ENCODE assay signal across 26 cellular contexts in genomic region chr10:120506674-120507073, GRCh38. TPM values are rescaled to one million over a fixed set of nuclear protein-coding genes. Genes with fewer than 3 reads are reported as not detected.
DNase-seq lines count a peak whose midpoint lies in the region; FAIRE-seq and TF ChIP-seq lines count a peak whose summit lies in the region.
"Had no signal": no experiment of that assay in that cellular context is flagged by ENCODE, and none has a peak within 500 bp of the region (broad histone marks: within the 10 kb centered on the region; RNA-seq: fewer than 3 reads in every experiment).

No MANE protein-coding gene starts in this region.

- H3K4me1 ChIP-seq in breast epithelium (no peaks in the 10 kb centered on the region), mammary epithelial cell (ENCODE audit: insufficient read depth, low read length) (peaks cover 71% of the 10 kb centered on the region), left ventricle myocardium inferior (no peaks in the 10 kb centered on the region)
- H3K4me1 ChIP-seq: gastrocnemius medialis, thyroid gland had no signal

- peaks cover 83% of the 10 kb centered on the region for H3K4me1 Mint-ChIP-seq in MCF 10A (ENCODE audit: insufficient read depth, unreplicated experiment)
- H3K4me1 Mint-ChIP-seq: neural crest cell; stimulated activated naive CD8-positive, alpha-beta T cell treated with anti-CD3 and anti-CD28 coated beads, Interleukin-15, amount 100 ng/mL, for 72 hours had no signal

- H4K20me1 ChIP-seq in mammary epithelial cell (ENCODE audit: insufficient read depth, low read length) = no peaks in the 10 kb centered on the region
- H4K20me1 ChIP-seq: BLaER1 had no signal

- no peak overlapping the region for H3K9ac ChIP-seq in mammary epithelial cell (ENCODE audit: insufficient read depth, low read length)
- H3K9ac ChIP-seq: BLaER1 had no signal

- peak overlapping the region; percentile 12 for H3K4me3 Mint-ChIP-seq in MCF 10A (ENCODE audit: unreplicated experiment)
- H3K4me3 Mint-ChIP-seq: activated CD4-positive, alpha-beta T cell treated with anti-CD3 and anti-CD28 coated beads, Interleukin-2, amount 10 ng/mL, durations not matched to agents 7 days and 5 days; neural crest cell; stimulated activated naive CD8-positive, alpha-beta T cell treated with anti-CD3 and anti-CD28 coated beads, Interleukin-15, amount 100 ng/mL, for 72 hours had no signal

- DNase-seq in MCF 10A (ENCODE audit: unreplicated experiment) (peak; percentile 79), breast epithelium (ENCODE audit: low spot score in 2 of 2) (no peak), mammary epithelial cell (peak; percentile 80), iris pigment epithelial cell (ENCODE audit: low read depth) (peak; percentile 49), amniotic stem cell (lab: John Stamatoyannopoulos, UW) (no peak), RWPE1 (ENCODE audit: low spot score) (no peak), left ventricle myocardium inferior (no peak), GM12891 (ENCODE audit: insufficient read length, low spot score) (no peak)
- DNase-seq: activated CD4-positive, alpha-beta T cell treated with anti-CD3 and anti-CD28 coated beads, Interleukin-2, amount 10 ng/mL, durations not matched to agents 7 days and 5 days; DMS79 treated with DMSO at 0.1 percent for 48 hours; gastrocnemius medialis; IMR-90; islet precursor cell; NCI-H1105 treated with DMSO at 0.1 percent for 48 hours; NCI-H2029; NCI-H2227 treated with DMSO at 0.1 percent for 48 hours; NCI-H82; stimulated activated naive CD8-positive, alpha-beta T cell treated with anti-CD3 and anti-CD28 coated beads, Interleukin-15, amount 100 ng/mL, for 72 hours; thyroid gland; WERI-Rb-1 had no signal

- H3K4me3 ChIP-seq in breast epithelium = no peak overlapping the region
- no peak overlapping the region for H3K4me3 ChIP-seq in mammary epithelial cell (replicated peaks in 1 of 3; ENCODE audit: insufficient read depth in 1 of 3, low read depth in 2 of 3, low read length in 3 of 3)
- H3K4me3 ChIP-seq in left ventricle myocardium inferior = no peak overlapping the region
- H3K4me3 ChIP-seq: BLaER1, gastrocnemius medialis, thyroid gland had no signal

- no peaks in the 10 kb centered on the region for H3K36me3 ChIP-seq in breast epithelium
- no peaks in the 10 kb centered on the region for H3K36me3 ChIP-seq in mammary epithelial cell (ENCODE audit: insufficient read depth, low read length)
- no peaks in the 10 kb centered on the region for H3K36me3 ChIP-seq in left ventricle myocardium inferior
- H3K36me3 ChIP-seq: BLaER1, gastrocnemius medialis, thyroid gland had no signal

- H3K27me3 ChIP-seq in breast epithelium (peaks cover 0 to 10% of the 10 kb centered on the region in 2 donors), mammary epithelial cell (ENCODE audit: insufficient read depth, low read length) (no peaks in the 10 kb centered on the region), left ventricle myocardium inferior (ENCODE audit: low read depth) (peaks cover 34% of the 10 kb centered on the region)
- H3K27me3 ChIP-seq: BLaER1, gastrocnemius medialis, thyroid gland had no signal

- H3K36me3 Mint-ChIP-seq in MCF 10A (ENCODE audit: insufficient read depth, unreplicated experiment) = peaks cover 5% of the 10 kb centered on the region

- H3K9me3 Mint-ChIP-seq in MCF 10A (ENCODE audit: unreplicated experiment) = peaks cover 14% of the 10 kb centered on the region
- H3K9me3 Mint-ChIP-seq: activated CD4-positive, alpha-beta T cell treated with anti-CD3 and anti-CD28 coated beads, Interleukin-2, amount 10 ng/mL, durations not matched to agents 7 days and 5 days; neural crest cell had no signal

- POLR2A ChIA-PET in MCF 10A (lab: Yijun Ruan, JAX) (interaction anchor here (0.5 to 7.6 kb wide), 10 partner anchors 11 to 474 kb away, joined by 3 to 38 read pairs (median 4); partner anchors contain the start of gene WDR11), RWPE1 (lab: Yijun Ruan, JAX; ENCODE audit: low non-redundant PET) (no interaction called here)

- WGBS in mammary epithelial cell (ENCODE audit: low coverage, missing lambda C conversion rate) = 86% methylated on average over 3 of the region's 3 CpGs

- dilution Hi-C loops in mammary epithelial cell (cut with HindIII; ENCODE audit: low sequenced_read_pairs) = no loop called here

- H3K27ac Mint-ChIP-seq in MCF 10A (ENCODE audit: low read depth, unreplicated experiment) = peak overlapping the region; percentile 93
- H3K27ac Mint-ChIP-seq: activated CD4-positive, alpha-beta T cell treated with anti-CD3 and anti-CD28 coated beads, Interleukin-2, amount 10 ng/mL, durations not matched to agents 7 days and 5 days; activated naive CD4-positive, alpha-beta T cell treated with anti-CD3 and anti-CD28 coated beads, Interleukin-2, amount 50 U/mL, for 72 hours; stimulated activated naive CD8-positive, alpha-beta T cell treated with anti-CD3 and anti-CD28 coated beads, Interleukin-15, amount 100 ng/mL, for 72 hours had no signal

- H2AFZ ChIP-seq in mammary epithelial cell (ENCODE audit: low read depth, low read length) = no peak overlapping the region

- H3K27ac ChIP-seq in breast epithelium = no peak overlapping the region
- peak overlapping the region; percentile 89 for H3K27ac ChIP-seq in mammary epithelial cell (ENCODE audit: insufficient read depth, low read depth, low read length)
- no peak overlapping the region for H3K27ac ChIP-seq in RWPE1
- H3K27ac ChIP-seq in left ventricle myocardium inferior (replicated peaks) = no peak overlapping the region
- H3K27ac ChIP-seq: 22Rv1, BLaER1, gastrocnemius medialis, thyroid gland, WERI-Rb-1 had no signal

- no peak for FAIRE-seq in GM12891 (lab: Jason Lieb, UNC)
- FAIRE-seq: H54 had no signal

- no peaks in the 10 kb centered on the region for H3K27me3 Mint-ChIP-seq in MCF 10A (ENCODE audit: insufficient read depth, unreplicated experiment)
- H3K27me3 Mint-ChIP-seq: activated CD4-positive, alpha-beta T cell treated with anti-CD3 and anti-CD28 coated beads, Interleukin-2, amount 10 ng/mL, durations not matched to agents 7 days and 5 days had no signal

- BruUV-seq in MCF 10A (replicated peaks; lab: Mats Ljungman, UMichigan) (no TSS peak), mammary epithelial cell (replicated peaks; lab: Mats Ljungman, UMichigan) (no TSS peak)

- no peak for TF ChIP-seq CTCF in MCF 10A (IDR thresholded peaks at IDR 0.05; ENCODE audit: unreplicated experiment)
- no peak for TF ChIP-seq CTCF in breast epithelium (IDR thresholded peaks at IDR 0.05)
- no peak for TF ChIP-seq CTCF in mammary epithelial cell (conservative IDR thresholded peaks at IDR 0.05 in 1 of 2, IDR thresholded peaks at IDR 0.05 in 1 of 2; ENCODE audit: extremely low read depth in 1 of 2, insufficient read depth in 1 of 2, low read depth in 1 of 2, low read length in 2 of 2)
- no peak for TF ChIP-seq CTCF in RWPE1 (conservative IDR thresholded peaks at IDR 0.05; ENCODE audit: low read depth)
- no peak for TF ChIP-seq CTCF in left ventricle myocardium inferior (IDR thresholded peaks at IDR 0.05; ENCODE audit: borderline replicate concordance)

- no peaks in the 10 kb centered on the region for H3K79me2 ChIP-seq in mammary epithelial cell (ENCODE audit: insufficient read depth, low read length)

- no peak overlapping the region for H3K4me2 ChIP-seq in mammary epithelial cell (ENCODE audit: insufficient read depth, low read depth, low read length)
- H3K4me2 ChIP-seq: BLaER1 had no signal

- CTCF ChIA-PET in MCF 10A (lab: Yijun Ruan, JAX) (interaction anchor here (0.6 to 1.2 kb wide), 2 partner anchors 9 to 82 kb away, joined by 3 read pairs; no protein-coding TSS in a partner anchor), mammary epithelial cell (lab: Charles Lee; ENCODE audit: low non-redundant PET) (no interaction called here), RWPE1 (lab: Yijun Ruan, JAX) (no interaction called here)

- in situ Hi-C loops in mammary epithelial cell (cut with MboI; ENCODE audit: low sequenced_read_pairs in 2 of 2) = no loop called here

- no peak for TF ChIP-seq POLR2A in breast epithelium (IDR thresholded peaks at IDR 0.05)
- TF ChIP-seq POLR2A in GM12891 (IDR thresholded peaks at IDR 0.05; ENCODE audit: low read depth, low read length) = no peak

- intact Hi-C loops in MCF 10A (cut with micrococcal nuclease) (loop anchor here (5.0 kb wide), 2 partner anchors 81 to 84 kb away; no protein-coding TSS in a partner anchor), breast epithelium (cut with DNase I; ENCODE audit: low total_unique reads) (no loop called here), mammary epithelial cell (cut with micrococcal nuclease) (loop anchor here (5.0 to 10.0 kb wide), 3 partner anchors 346 to 852 kb away; partner anchors contain the start of genes BAG3 and WDR11), left ventricle myocardium inferior (cut with micrococcal nuclease) (no loop called here)

- H3K9me3 ChIP-seq in breast epithelium = no peaks in the 10 kb centered on the region
- no peaks in the 10 kb centered on the region for H3K9me3 ChIP-seq in mammary epithelial cell (replicated peaks; ENCODE audit: insufficient read depth, low read length)
- H3K9me3 ChIP-seq in left ventricle myocardium inferior (replicated peaks) = no peaks in the 10 kb centered on the region
- H3K9me3 ChIP-seq: BLaER1, gastrocnemius medialis, thyroid gland had no signal

TF ChIP-seq in GM12891, 5 proteins besides CTCF, POLR2A, EP300 and RAD21:
- TF ChIP-seq TAF1 (IDR thresholded peaks at IDR 0.05; ENCODE audit: low read depth, low read length) = no peak
- no peak for TF ChIP-seq POLR2AphosphoS5 (IDR thresholded peaks at IDR 0.05; ENCODE audit: low read depth, low read length)
- no peak for TF ChIP-seq POU2F2 (IDR thresholded peaks at IDR 0.05; ENCODE audit: low read depth, low read length)
- no peak for TF ChIP-seq PAX5 (IDR thresholded peaks at IDR 0.05; ENCODE audit: insufficient read depth, low read length, severe bottlenecking)
- no peak for TF ChIP-seq SPI1 (IDR thresholded peaks at IDR 0.05; ENCODE audit: low read depth, low read length)
TF ChIP-seq in GM12891: peak in this region for 0.

RNA-seq across cellular contexts. Expression of gene PLPP4, which starts 49.6 kb away (rescaled TPM):
- total RNA-seq in MCF 10A (2022) = 0.86 and 1.3 TPM in 2 replicates
- total RNA-seq in breast epithelium = not detected
- 10 to 100 TPM in 1 of 2 donors, under 1 TPM in 1; 0.35 to 10.3 TPM for total RNA-seq in mammary epithelial cell
- polyA plus RNA-seq in mammary epithelial cell = 0.39 TPM
- polyA minus RNA-seq in mammary epithelial cell = not detected
- total RNA-seq in left ventricle myocardium inferior = not detected
- polyA plus RNA-seq in GM12891 (2012; ENCODE audit: low read depth, missing spikeins) = not detected
- total RNA-seq: activated CD4-positive, alpha-beta T cell treated with anti-CD3 and anti-CD28 coated beads, Interleukin-2, amount 10 ng/mL, durations not matched to agents 7 days and 5 days; activated naive CD4-positive, alpha-beta T cell treated with anti-CD3 and anti-CD28 coated beads, Interleukin-2, amount 50 U/mL, for 72 hours; gastrocnemius medialis; neural crest cell; Right ventricle myocardium inferior had no signal

Comparison
In these comparisons a context has a peak if more than half of its experiments do, and no peak if none do; other contexts are left out.
1. DNase-seq: peak in MCF 10A (single experiment), mammary epithelial cell (single experiment) and iris pigment epithelial cell (single experiment); none in breast epithelium (0 of 2), amniotic stem cell (single experiment), RWPE1 (single experiment), left ventricle myocardium inferior (single experiment) and GM12891 (single experiment).
2. intact Hi-C loops: an anchor here in MCF 10A (5.0 kb wide) and mammary epithelial cell (5.0 to 10.0 kb wide); none called in breast epithelium and left ventricle myocardium inferior.